Comparison of ENCODE assay signal across 1 cellular context in the genomic region with DNA sequence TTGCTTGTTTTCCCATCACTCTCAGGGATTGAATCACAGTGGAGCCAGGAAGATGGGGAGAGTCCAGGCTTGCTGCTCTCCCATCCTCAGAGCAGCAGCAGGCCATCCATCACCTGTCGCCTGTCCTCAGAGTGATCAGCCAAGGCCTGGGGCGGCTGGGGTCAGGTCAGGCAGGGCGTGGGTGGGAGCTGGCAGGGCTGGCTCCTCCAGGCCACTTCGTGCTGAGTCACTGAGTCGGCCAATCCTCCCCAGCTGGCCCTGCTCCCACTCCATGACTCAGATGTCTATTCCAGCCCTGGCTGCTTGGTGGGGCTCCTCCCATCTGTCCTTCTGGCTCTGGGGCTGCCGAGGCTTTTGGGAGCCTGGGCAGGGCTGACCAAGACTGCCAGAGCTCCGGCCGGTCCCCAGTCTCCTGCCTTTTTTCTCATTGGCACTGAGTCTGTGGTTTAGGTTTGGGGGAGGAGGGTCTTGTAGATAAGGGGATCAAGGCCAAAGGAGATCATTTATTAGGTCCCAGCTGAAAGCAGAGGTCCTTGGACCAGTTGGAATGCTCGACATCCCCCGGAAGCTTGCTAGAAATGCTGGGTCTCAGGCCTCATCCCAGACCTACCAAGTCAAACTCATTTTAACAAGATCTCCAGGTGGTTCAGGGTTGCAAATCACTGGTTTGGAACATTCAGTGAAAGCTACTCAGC.
TF ChIP-seq lines count a peak whose summit lies in the region.

No MANE protein-coding gene starts in this region.

TF ChIP-seq in K562, 482 proteins besides CTCF, POLR2A, EP300 and RAD21 (continued from another document and continues in another):
- TF ChIP-seq, protein P1, sequence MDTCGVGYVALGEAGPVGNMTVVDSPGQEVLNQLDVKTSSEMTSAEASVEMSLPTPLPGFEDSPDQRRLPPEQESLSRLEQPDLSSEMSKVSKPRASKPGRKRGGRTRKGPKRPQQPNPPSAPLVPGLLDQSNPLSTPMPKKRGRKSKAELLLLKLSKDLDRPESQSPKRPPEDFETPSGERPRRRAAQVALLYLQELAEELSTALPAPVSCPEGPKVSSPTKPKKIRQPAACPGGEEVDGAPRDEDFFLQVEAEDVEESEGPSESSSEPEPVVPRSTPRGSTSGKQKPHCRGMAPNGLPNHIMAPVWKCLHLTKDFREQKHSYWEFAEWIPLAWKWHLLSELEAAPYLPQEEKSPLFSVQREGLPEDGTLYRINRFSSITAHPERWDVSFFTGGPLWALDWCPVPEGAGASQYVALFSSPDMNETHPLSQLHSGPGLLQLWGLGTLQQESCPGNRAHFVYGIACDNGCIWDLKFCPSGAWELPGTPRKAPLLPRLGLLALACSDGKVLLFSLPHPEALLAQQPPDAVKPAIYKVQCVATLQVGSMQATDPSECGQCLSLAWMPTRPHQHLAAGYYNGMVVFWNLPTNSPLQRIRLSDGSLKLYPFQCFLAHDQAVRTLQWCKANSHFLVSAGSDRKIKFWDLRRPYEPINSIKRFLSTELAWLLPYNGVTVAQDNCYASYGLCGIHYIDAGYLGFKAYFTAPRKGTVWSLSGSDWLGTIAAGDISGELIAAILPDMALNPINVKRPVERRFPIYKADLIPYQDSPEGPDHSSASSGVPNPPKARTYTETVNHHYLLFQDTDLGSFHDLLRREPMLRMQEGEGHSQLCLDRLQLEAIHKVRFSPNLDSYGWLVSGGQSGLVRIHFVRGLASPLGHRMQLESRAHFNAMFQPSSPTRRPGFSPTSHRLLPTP (IDR thresholded peaks at IDR 0.05; ENCODE audit: borderline replicate concordance, extremely low read depth, insufficient read length) = no peak
- TF ChIP-seq MTA1 (IDR thresholded peaks at IDR 0.05; ENCODE audit: borderline replicate concordance) (no peak), BMI1 (IDR thresholded peaks at IDR 0.05; ENCODE audit: low read length) (no peak), RCOR1 (IDR thresholded peaks at IDR 0.05; ENCODE audit: borderline replicate concordance in 1 of 2, low read depth in 2 of 2, low read length in 2 of 2) (peak; percentile 86 to 97), NCOA4 (IDR thresholded peaks at IDR 0.05; ENCODE audit: partially characterized antibody) (no peak), E2F3 (CRISPR knock-in tag; IDR thresholded peaks at IDR 0.05) (no peak; the same call in 1 of the 2 replicates), TRIM28 (IDR thresholded peaks at IDR 0.05) (no peak; the same call in 1 of the 2 replicates), PHF21A (IDR thresholded peaks at IDR 0.05; ENCODE audit: borderline replicate concordance, low read depth) (no peak), JUNB (CRISPR knock-in tag; conservative IDR thresholded peaks at IDR 0.05) (peak; percentile 91), SUPT5H (IDR thresholded peaks at IDR 0.05) (peak; percentile 57), RFX5 (IDR thresholded peaks at IDR 0.05; ENCODE audit: low read depth, low read length) (no peak), EHMT2 (IDR thresholded peaks at IDR 0.05) (no peak), ZNF232 (CRISPR knock-in tag; IDR thresholded peaks at IDR 0.05) (no peak), ILK (tag; IDR thresholded peaks at IDR 0.05; ENCODE audit: borderline replicate concordance, low read depth) (no peak), ZNF707 (CRISPR knock-in tag; conservative IDR thresholded peaks at IDR 0.05) (no peak; the same call in 1 of the 2 replicates), POU5F1 (IDR thresholded peaks at IDR 0.05; ENCODE audit: borderline replicate concordance, low read depth, low read length, partially characterized antibody) (no peak), POLR2AphosphoS5 (IDR thresholded peaks at IDR 0.05; ENCODE audit: control insufficient read depth, insufficient read depth, low read depth, low read length) (peak; percentile 77), NFE2L1 (tag; IDR thresholded peaks at IDR 0.05; ENCODE audit: borderline replicate concordance, low read depth) (peak; percentile 84), ZNF347 (CRISPR knock-in tag; IDR thresholded peaks at IDR 0.05; ENCODE audit: low read depth) (no peak), ZNF445 (CRISPR knock-in tag; IDR thresholded peaks at IDR 0.05; ENCODE audit: low read depth) (peak; percentile 13; the same call in 1 of the 2 replicates), RAD51 (IDR thresholded peaks at IDR 0.05; ENCODE audit: borderline replicate concordance, low read depth) (no peak), HDGF (IDR thresholded peaks at IDR 0.05) (no peak), ZNF431 (CRISPR knock-in tag; IDR thresholded peaks at IDR 0.05) (0 out of 2 replicates have a peak, but pooled peaks have one; percentile 8), TCF7L2 (IDR thresholded peaks at IDR 0.05; ENCODE audit: low read depth, low read length) (no peak), LARP7 (IDR thresholded peaks at IDR 0.05) (no peak; the same call in 1 of the 2 replicates), HDAC6 (IDR thresholded peaks at IDR 0.05; ENCODE audit: low read depth, low read length) (no peak), RBM25 (IDR thresholded peaks at IDR 0.05; ENCODE audit: low read depth, low read length, severe bottlenecking) (no peak), MAFF (IDR thresholded peaks at IDR 0.05; ENCODE audit: low read length) (peak; percentile 87), BRF1 (IDR thresholded peaks at IDR 0.05; ENCODE audit: borderline replicate concordance, extremely low read depth, insufficient read length) (no peak), GTF2A2 (tag; IDR thresholded peaks at IDR 0.05) (no peak), MEF2D (tag; conservative IDR thresholded peaks at IDR 0.05; ENCODE audit: low read depth) (no peak; the same call in 1 of the 2 replicates), SRSF9 (IDR thresholded peaks at IDR 0.05; ENCODE audit: borderline replicate concordance, low read depth, low read length) (no peak), ZNF175 (CRISPR knock-in tag; IDR thresholded peaks at IDR 0.05; ENCODE audit: low read depth) (no peak)
- TF ChIP-seq, protein P2, sequence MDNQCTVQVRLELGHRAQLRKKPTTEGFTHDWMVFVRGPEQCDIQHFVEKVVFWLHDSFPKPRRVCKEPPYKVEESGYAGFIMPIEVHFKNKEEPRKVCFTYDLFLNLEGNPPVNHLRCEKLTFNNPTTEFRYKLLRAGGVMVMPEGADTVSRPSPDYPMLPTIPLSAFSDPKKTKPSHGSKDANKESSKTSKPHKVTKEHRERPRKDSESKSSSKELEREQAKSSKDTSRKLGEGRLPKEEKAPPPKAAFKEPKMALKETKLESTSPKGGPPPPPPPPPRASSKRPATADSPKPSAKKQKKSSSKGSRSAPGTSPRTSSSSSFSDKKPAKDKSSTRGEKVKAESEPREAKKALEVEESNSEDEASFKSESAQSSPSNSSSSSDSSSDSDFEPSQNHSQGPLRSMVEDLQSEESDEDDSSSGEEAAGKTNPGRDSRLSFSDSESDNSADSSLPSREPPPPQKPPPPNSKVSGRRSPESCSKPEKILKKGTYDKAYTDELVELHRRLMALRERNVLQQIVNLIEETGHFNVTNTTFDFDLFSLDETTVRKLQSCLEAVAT (IDR thresholded peaks at IDR 0.05) = 0 out of 4 replicates have a peak, but pooled peaks of 1 of the 2 experiments have one; percentile 48
- TF ChIP-seq, protein P3, sequence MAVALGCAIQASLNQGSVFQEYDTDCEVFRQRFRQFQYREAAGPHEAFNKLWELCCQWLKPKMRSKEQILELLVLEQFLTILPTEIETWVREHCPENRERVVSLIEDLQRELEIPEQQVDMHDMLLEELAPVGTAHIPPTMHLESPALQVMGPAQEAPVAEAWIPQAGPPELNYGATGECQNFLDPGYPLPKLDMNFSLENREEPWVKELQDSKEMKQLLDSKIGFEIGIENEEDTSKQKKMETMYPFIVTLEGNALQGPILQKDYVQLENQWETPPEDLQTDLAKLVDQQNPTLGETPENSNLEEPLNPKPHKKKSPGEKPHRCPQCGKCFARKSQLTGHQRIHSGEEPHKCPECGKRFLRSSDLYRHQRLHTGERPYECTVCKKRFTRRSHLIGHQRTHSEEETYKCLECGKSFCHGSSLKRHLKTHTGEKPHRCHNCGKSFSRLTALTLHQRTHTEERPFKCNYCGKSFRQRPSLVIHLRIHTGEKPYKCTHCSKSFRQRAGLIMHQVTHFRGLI (CRISPR knock-in tag; IDR thresholded peaks at IDR 0.05) = no peak
- TF ChIP-seq, protein P4, sequence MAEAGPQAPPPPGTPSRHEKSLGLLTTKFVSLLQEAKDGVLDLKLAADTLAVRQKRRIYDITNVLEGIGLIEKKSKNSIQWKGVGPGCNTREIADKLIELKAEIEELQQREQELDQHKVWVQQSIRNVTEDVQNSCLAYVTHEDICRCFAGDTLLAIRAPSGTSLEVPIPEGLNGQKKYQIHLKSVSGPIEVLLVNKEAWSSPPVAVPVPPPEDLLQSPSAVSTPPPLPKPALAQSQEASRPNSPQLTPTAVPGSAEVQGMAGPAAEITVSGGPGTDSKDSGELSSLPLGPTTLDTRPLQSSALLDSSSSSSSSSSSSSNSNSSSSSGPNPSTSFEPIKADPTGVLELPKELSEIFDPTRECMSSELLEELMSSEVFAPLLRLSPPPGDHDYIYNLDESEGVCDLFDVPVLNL (CRISPR knock-in tag; IDR thresholded peaks at IDR 0.05; ENCODE audit: low read depth) = no peak
- TF ChIP-seq, protein P5, sequence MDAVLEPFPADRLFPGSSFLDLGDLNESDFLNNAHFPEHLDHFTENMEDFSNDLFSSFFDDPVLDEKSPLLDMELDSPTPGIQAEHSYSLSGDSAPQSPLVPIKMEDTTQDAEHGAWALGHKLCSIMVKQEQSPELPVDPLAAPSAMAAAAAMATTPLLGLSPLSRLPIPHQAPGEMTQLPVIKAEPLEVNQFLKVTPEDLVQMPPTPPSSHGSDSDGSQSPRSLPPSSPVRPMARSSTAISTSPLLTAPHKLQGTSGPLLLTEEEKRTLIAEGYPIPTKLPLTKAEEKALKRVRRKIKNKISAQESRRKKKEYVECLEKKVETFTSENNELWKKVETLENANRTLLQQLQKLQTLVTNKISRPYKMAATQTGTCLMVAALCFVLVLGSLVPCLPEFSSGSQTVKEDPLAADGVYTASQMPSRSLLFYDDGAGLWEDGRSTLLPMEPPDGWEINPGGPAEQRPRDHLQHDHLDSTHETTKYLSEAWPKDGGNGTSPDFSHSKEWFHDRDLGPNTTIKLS (IDR thresholded peaks at IDR 0.05; ENCODE audit: borderline replicate concordance, low read depth) = peak; percentile 31; the same call in 1 of the 2 replicates
- TF ChIP-seq, protein P6, sequence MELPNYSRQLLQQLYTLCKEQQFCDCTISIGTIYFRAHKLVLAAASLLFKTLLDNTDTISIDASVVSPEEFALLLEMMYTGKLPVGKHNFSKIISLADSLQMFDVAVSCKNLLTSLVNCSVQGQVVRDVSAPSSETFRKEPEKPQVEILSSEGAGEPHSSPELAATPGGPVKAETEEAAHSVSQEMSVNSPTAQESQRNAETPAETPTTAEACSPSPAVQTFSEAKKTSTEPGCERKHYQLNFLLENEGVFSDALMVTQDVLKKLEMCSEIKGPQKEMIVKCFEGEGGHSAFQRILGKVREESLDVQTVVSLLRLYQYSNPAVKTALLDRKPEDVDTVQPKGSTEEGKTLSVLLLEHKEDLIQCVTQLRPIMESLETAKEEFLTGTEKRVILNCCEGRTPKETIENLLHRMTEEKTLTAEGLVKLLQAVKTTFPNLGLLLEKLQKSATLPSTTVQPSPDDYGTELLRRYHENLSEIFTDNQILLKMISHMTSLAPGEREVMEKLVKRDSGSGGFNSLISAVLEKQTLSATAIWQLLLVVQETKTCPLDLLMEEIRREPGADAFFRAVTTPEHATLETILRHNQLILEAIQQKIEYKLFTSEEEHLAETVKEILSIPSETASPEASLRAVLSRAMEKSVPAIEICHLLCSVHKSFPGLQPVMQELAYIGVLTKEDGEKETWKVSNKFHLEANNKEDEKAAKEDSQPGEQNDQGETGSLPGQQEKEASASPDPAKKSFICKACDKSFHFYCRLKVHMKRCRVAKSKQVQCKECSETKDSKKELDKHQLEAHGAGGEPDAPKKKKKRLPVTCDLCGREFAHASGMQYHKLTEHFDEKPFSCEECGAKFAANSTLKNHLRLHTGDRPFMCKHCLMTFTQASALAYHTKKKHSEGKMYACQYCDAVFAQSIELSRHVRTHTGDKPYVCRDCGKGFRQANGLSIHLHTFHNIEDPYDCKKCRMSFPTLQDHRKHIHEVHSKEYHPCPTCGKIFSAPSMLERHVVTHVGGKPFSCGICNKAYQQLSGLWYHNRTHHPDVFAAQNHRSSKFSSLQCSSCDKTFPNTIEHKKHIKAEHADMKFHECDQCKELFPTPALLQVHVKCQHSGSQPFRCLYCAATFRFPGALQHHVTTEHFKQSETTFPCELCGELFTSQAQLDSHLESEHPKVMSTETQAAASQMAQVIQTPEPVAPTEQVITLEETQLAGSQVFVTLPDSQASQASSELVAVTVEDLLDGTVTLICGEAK (IDR thresholded peaks at IDR 0.05) = no peak
- TF ChIP-seq, protein P6 (CRISPR knock-in tag; IDR thresholded peaks at IDR 0.05) = no peak
- TF ChIP-seq, protein P7, sequence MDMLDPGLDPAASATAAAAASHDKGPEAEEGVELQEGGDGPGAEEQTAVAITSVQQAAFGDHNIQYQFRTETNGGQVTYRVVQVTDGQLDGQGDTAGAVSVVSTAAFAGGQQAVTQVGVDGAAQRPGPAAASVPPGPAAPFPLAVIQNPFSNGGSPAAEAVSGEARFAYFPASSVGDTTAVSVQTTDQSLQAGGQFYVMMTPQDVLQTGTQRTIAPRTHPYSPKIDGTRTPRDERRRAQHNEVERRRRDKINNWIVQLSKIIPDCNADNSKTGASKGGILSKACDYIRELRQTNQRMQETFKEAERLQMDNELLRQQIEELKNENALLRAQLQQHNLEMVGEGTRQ (CRISPR knock-in tag; IDR thresholded peaks at IDR 0.05) = no peak
